25 cellular contexts compared by ENCODE assay signal in the genomic region with DNA sequence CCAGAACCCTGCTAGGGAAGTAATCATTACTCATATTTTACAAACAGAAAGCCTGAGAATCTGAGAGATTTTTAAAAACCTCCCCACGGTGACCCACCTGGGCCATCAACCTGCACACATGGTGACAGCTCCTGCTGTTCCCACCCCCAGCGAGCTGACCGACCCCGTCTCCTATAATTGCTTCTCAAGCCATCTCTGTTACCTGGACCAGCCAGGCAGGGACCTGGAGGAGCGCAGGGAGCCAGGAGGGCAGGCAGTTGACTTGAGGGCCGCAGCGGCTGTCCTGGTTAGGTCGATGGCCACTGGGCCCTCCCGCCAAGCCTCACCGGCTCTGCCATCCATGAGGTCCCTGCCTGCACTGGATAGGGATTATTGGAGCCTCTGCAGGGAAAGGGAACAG. TPM values are rescaled to one million over a fixed set of nuclear protein-coding genes. Genes with fewer than 3 reads are reported as not detected.
"Had no signal": no experiment of that assay in that cellular context is flagged by ENCODE, and none has a peak within 500 bp of the region (broad histone marks: within the 10 kb centered on the region; RNA-seq: fewer than 3 reads in every experiment).

No MANE protein-coding gene starts in this region.

- H3K27ac Mint-ChIP-seq: activated B cell treated with CpG ODN at 0.5 μM for 24 hours; activated CD4-positive, alpha-beta memory T cell treated with anti-CD3 and anti-CD28 coated beads, Interleukin-2, amount 10 ng/mL, durations not matched to agents 7 days and 5 days; activated CD4-positive, alpha-beta T cell treated with anti-CD3 and anti-CD28 coated beads for 36 hours; activated naive CD4-positive, alpha-beta T cell treated with anti-CD3 and anti-CD28 coated beads, Interleukin-2, amount 50 U/mL, for 24 hours; T-helper 1 cell treated with Interleukin-12 subunit alpha and Interleukin-12 subunit beta and Interleukin-4 antibody, amounts not matched to agents 30 μg/mL and 1 μg/mL, for 36 hours had no signal

- H3K4me3 ChIP-seq: breast epithelium, MG63 had no signal

- H3K9me3 Mint-ChIP-seq: activated B cell treated with CpG ODN at 0.5 μM for 24 hours; activated CD4-positive, alpha-beta memory T cell treated with anti-CD3 and anti-CD28 coated beads, Interleukin-2, amount 10 ng/mL, durations not matched to agents 7 days and 5 days; activated naive CD4-positive, alpha-beta T cell treated with anti-CD3 and anti-CD28 coated beads, Interleukin-2, amount 50 U/mL, for 24 hours; T-helper 1 cell treated with Interleukin-12 subunit alpha and Interleukin-12 subunit beta and Interleukin-4 antibody, amounts not matched to agents 30 μg/mL and 1 μg/mL, for 36 hours had no signal

- H3K9me3 ChIP-seq: breast epithelium, MG63 had no signal

- DNase-seq: activated B cell treated with CpG ODN at 0.5 μM for 24 hours; activated CD4-positive, alpha-beta memory T cell treated with anti-CD3 and anti-CD28 coated beads, Interleukin-2, amount 10 ng/mL, durations not matched to agents 7 days and 5 days; activated CD4-positive, alpha-beta T cell treated with anti-CD3 and anti-CD28 coated beads for 36 hours; activated CD4-positive, alpha-beta T cell treated with anti-CD3 and anti-CD28 coated beads, Interleukin-2, amount 50 U/mL, for 1 hour; activated effector memory CD4-positive, alpha-beta T cell treated with Interleukin-2 at 50 U/mL for 16 hours; activated naive CD4-positive, alpha-beta T cell; activated T-cell treated with anti-CD3 and anti-CD28 coated beads for 4 hours; aorta; MG63; MV-4-11; NCI-H1092 treated with DMSO at 0.1 percent for 48 hours; NCI-H1436; NCI-H1694 treated with DMSO at 0.1 percent for 48 hours; NCI-H2029 treated with DMSO at 0.1 percent for 48 hours; NCI-H345; NCI-H510A; NCI-H526 treated with DMSO at 0.1 percent for 48 hours; NK-92 treated with Interleukin-12 subunit alpha and Interleukin-12 subunit beta, amount 100 ng/mL, for 24 hours; PC-3; SHP77 treated with DMSO at 0.1 percent for 48 hours had no signal

- H3K27ac ChIP-seq: breast epithelium had no signal

- H3K36me3 Mint-ChIP-seq: activated naive CD4-positive, alpha-beta T cell treated with anti-CD3 and anti-CD28 coated beads, Interleukin-2, amount 50 U/mL, for 24 hours had no signal

- H3K4me3 Mint-ChIP-seq: activated B cell treated with CpG ODN at 0.5 μM for 24 hours; activated CD4-positive, alpha-beta memory T cell treated with anti-CD3 and anti-CD28 coated beads, Interleukin-2, amount 10 ng/mL, durations not matched to agents 7 days and 5 days; activated CD4-positive, alpha-beta T cell treated with anti-CD3 and anti-CD28 coated beads for 36 hours; activated naive CD4-positive, alpha-beta T cell treated with anti-CD3 and anti-CD28 coated beads, Interleukin-2, amount 50 U/mL, for 24 hours; T-helper 1 cell treated with Interleukin-12 subunit alpha and Interleukin-12 subunit beta and Interleukin-4 antibody, amounts not matched to agents 30 μg/mL and 1 μg/mL, for 36 hours had no signal

- ATAC-seq: activated CD4-positive, alpha-beta T cell treated with anti-CD3 and anti-CD28 coated beads for 36 hours; PC-3 had no signal

- H3K27me3 ChIP-seq: breast epithelium had no signal

- H3K4me1 ChIP-seq: breast epithelium had no signal

- H3K36me3 ChIP-seq: breast epithelium, MG63 had no signal

- H3K27me3 Mint-ChIP-seq: activated CD4-positive, alpha-beta memory T cell treated with anti-CD3 and anti-CD28 coated beads, Interleukin-2, amount 10 ng/mL, durations not matched to agents 7 days and 5 days; activated CD4-positive, alpha-beta T cell treated with anti-CD3 and anti-CD28 coated beads for 36 hours; activated naive CD4-positive, alpha-beta T cell treated with anti-CD3 and anti-CD28 coated beads, Interleukin-2, amount 50 U/mL, for 24 hours had no signal

RNA-seq across cellular contexts. Expression of a gene that starts 7.7 kb away (rescaled TPM):
- total RNA-seq: activated B cell treated with CpG ODN at 0.5 μM for 24 hours; activated CD4-positive, alpha-beta memory T cell treated with anti-CD3 and anti-CD28 coated beads, Interleukin-2, amount 10 ng/mL, durations not matched to agents 7 days and 5 days; activated CD4-positive, alpha-beta T cell treated with anti-CD3 and anti-CD28 coated beads for 36 hours; aorta; breast epithelium; cerebellum; SK-MEL-5 had no signal

RNA-seq across cellular contexts. Expression of a gene that starts 23.2 kb away (rescaled TPM):
- total RNA-seq: activated B cell treated with CpG ODN at 0.5 μM for 24 hours; activated CD4-positive, alpha-beta memory T cell treated with anti-CD3 and anti-CD28 coated beads, Interleukin-2, amount 10 ng/mL, durations not matched to agents 7 days and 5 days; activated CD4-positive, alpha-beta T cell treated with anti-CD3 and anti-CD28 coated beads for 36 hours; aorta; cerebellum; SK-MEL-5 had no signal

RNA-seq across cellular contexts. Expression of a gene that starts 27.9 kb away (rescaled TPM):
- total RNA-seq: activated B cell treated with CpG ODN at 0.5 μM for 24 hours; activated CD4-positive, alpha-beta memory T cell treated with anti-CD3 and anti-CD28 coated beads, Interleukin-2, amount 10 ng/mL, durations not matched to agents 7 days and 5 days; activated CD4-positive, alpha-beta T cell treated with anti-CD3 and anti-CD28 coated beads for 36 hours; cerebellum had no signal

RNA-seq across cellular contexts. Expression of a gene that starts 52.8 kb away (rescaled TPM):
- total RNA-seq: activated B cell treated with CpG ODN at 0.5 μM for 24 hours, PC-3 had no signal
